In the genomic region with DNA sequence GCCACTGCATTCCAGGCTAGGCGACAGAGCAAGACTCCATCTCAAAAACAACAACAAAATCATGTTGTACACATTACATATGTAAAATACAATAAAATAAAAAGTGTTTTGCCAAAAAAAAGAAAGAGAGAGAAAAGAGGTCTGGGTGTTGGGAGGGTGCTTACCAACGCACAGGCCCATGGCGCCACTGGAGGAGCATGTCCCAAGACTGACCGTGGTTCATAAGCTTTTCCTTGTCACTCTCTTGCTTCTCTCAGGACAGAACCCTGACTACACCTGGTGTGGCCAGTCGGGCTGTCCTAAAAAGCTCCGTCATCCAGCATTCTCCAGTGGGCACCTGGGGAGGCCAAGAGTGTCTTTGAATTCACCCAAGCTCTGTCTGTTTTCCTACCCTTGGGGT, we compare ENCODE assay signal across 1 cellular context.
TF ChIP-seq lines count a peak whose summit lies in the region.

No MANE protein-coding gene starts in this region.

TF ChIP-seq in GM23338, 12 proteins besides CTCF, POLR2A, EP300 and RAD21 (continued from another document):
- TF ChIP-seq, protein P1, sequence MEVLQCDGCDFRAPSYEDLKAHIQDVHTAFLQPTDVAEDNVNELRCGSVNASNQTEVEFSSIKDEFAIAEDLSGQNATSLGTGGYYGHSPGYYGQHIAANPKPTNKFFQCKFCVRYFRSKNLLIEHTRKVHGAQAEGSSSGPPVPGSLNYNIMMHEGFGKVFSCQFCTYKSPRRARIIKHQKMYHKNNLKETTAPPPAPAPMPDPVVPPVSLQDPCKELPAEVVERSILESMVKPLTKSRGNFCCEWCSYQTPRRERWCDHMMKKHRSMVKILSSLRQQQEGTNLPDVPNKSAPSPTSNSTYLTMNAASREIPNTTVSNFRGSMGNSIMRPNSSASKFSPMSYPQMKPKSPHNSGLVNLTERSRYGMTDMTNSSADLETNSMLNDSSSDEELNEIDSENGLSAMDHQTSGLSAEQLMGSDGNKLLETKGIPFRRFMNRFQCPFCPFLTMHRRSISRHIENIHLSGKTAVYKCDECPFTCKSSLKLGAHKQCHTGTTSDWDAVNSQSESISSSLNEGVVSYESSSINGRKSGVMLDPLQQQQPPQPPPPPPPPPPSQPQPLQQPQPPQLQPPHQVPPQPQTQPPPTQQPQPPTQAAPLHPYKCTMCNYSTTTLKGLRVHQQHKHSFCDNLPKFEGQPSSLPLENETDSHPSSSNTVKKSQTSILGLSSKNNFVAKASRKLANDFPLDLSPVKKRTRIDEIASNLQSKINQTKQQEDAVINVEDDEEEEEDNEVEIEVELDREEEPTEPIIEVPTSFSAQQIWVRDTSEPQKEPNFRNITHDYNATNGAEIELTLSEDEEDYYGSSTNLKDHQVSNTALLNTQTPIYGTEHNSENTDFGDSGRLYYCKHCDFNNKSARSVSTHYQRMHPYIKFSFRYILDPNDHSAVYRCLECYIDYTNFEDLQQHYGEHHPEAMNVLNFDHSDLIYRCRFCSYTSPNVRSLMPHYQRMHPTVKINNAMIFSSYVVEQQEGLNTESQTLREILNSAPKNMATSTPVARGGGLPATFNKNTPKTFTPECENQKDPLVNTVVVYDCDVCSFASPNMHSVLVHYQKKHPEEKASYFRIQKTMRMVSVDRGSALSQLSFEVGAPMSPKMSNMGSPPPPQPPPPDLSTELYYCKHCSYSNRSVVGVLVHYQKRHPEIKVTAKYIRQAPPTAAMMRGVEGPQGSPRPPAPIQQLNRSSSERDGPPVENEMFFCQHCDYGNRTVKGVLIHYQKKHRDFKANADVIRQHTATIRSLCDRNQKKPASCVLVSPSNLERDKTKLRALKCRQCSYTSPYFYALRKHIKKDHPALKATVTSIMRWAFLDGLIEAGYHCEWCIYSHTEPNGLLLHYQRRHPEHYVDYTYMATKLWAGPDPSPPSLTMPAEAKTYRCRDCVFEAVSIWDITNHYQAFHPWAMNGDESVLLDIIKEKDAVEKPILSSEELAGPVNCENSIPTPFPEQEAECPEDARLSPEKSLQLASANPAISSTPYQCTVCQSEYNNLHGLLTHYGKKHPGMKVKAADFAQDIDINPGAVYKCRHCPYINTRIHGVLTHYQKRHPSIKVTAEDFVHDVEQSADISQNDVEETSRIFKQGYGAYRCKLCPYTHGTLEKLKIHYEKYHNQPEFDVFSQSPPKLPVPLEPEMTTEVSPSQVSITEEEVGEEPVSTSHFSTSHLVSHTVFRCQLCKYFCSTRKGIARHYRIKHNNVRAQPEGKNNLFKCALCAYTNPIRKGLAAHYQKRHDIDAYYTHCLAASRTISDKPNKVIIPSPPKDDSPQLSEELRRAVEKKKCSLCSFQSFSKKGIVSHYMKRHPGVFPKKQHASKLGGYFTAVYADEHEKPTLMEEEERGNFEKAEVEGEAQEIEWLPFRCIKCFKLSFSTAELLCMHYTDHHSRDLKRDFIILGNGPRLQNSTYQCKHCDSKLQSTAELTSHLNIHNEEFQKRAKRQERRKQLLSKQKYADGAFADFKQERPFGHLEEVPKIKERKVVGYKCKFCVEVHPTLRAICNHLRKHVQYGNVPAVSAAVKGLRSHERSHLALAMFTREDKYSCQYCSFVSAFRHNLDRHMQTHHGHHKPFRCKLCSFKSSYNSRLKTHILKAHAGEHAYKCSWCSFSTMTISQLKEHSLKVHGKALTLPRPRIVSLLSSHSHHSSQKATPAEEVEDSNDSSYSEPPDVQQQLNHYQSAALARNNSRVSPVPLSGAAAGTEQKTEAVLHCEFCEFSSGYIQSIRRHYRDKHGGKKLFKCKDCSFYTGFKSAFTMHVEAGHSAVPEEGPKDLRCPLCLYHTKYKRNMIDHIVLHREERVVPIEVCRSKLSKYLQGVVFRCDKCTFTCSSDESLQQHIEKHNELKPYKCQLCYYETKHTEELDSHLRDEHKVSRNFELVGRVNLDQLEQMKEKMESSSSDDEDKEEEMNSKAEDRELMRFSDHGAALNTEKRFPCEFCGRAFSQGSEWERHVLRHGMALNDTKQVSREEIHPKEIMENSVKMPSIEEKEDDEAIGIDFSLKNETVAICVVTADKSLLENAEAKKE (CRISPR knock-in tag; IDR thresholded peaks at IDR 0.05), result no peak
- TF ChIP-seq POLR2AphosphoS5 (IDR thresholded peaks at IDR 0.05; ENCODE audit: low read depth) (no peak), REST (IDR thresholded peaks at IDR 0.05; ENCODE audit: unreplicated experiment) (no peak), CREB1 (CRISPR knock-in tag; IDR thresholded peaks at IDR 0.05; ENCODE audit: low read depth) (no peak)
TF ChIP-seq in GM23338: peak in this region for 0.
